22 cellular contexts compared by ENCODE assay signal in the genomic region with DNA sequence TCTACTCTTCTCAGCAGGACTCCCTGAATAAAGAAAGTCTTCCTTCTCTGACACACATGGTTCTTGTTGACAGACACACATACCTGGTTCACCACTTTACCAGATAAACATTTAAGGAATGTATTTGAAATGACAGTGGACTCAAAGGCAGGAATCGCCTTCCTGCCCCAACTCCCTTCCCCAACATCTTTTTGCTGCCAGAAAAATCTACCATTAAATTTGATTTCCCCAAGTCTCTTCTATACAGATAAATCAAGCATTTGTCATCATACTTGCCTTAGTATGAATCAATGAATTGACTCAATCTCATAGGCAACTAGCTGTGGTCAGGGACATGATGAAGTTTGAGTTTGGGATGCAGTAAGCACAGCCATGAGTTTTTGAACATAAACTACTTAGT. TPM values are rescaled to one million over a fixed set of nuclear protein-coding genes. Genes with fewer than 3 reads are reported as not detected.
"Had no signal": no experiment of that assay in that cellular context is flagged by ENCODE, and none has a peak within 500 bp of the region (broad histone marks: within the 10 kb centered on the region; RNA-seq: fewer than 3 reads in every experiment).

No MANE protein-coding gene starts in this region.

- DNase-seq: activated CD4-positive, CD25-positive, alpha-beta regulatory T cell treated with anti-CD3 and anti-CD28 coated beads, Interleukin-2, amount 50 U/mL, for 72 hours; activated naive CD4-positive, alpha-beta T cell; activated naive CD8-positive, alpha-beta T cell treated with anti-CD3 and anti-CD28 coated beads, Interleukin-2, amount 10 ng/mL, durations not matched to agents 7 days and 5 days; anterior cingulate cortex; central memory CD4-positive, alpha-beta T cell; colonic mucosa; islet precursor cell; left lung; mesenchymal stem cell; posterior cingulate gyrus; stimulated activated CD4-positive, alpha-beta T cell treated with anti-CD3 and anti-CD28 coated beads, Interleukin-15, amount 100 ng/mL, for 24 hours; stimulated activated CD4-positive, alpha-beta T cell treated with anti-CD3 and anti-CD28 coated beads, Interleukin-4, amount 100 ng/mL, for 1 hour; stimulated activated naive B cell treated with anti-CD40 and anti-IgM and Interleukin-4, amounts not matched to agents 10 μg/mL and 1 μg/mL and 100 μg/mL, for 72 hours; T-cell; T-helper 9 cell had no signal

- H3K4me3 Mint-ChIP-seq: activated naive CD8-positive, alpha-beta T cell treated with anti-CD3 and anti-CD28 coated beads, Interleukin-2, amount 10 ng/mL, durations not matched to agents 7 days and 5 days; activated T-helper 1 cell treated with anti-CD3 and anti-CD28 coated beads, Interleukin-12 subunit alpha, Interleukin-12 subunit beta, Interleukin-2, Interleukin-4 antibody, amounts not matched to agents 30 ng/mL and 10 ng/mL and 1 ng/mL, durations not matched to agents 14 hours and 24 hours and 36 hours; natural killer cell treated with Interleukin-12 subunit alpha and Interleukin-12 subunit beta and Interleukin-15 and Interleukin-18, amount 100 ng/mL, for 72 hours; stimulated activated naive B cell treated with anti-CD40 and anti-IgM and Interleukin-4, amounts not matched to agents 10 μg/mL and 1 μg/mL and 100 μg/mL, for 72 hours; T-cell had no signal

- H3K4me3 ChIP-seq: colonic mucosa, hepatocyte, left lung, skin epidermis, tibial nerve had no signal

- H3K27ac Mint-ChIP-seq: activated naive CD8-positive, alpha-beta T cell treated with anti-CD3 and anti-CD28 coated beads, Interleukin-2, amount 10 ng/mL, durations not matched to agents 7 days and 5 days; activated T-helper 1 cell treated with anti-CD3 and anti-CD28 coated beads, Interleukin-12 subunit alpha, Interleukin-12 subunit beta, Interleukin-2, Interleukin-4 antibody, amounts not matched to agents 30 ng/mL and 10 ng/mL and 1 ng/mL, durations not matched to agents 14 hours and 24 hours and 36 hours; natural killer cell treated with Interleukin-12 subunit alpha and Interleukin-12 subunit beta and Interleukin-15 and Interleukin-18, amount 100 ng/mL, for 72 hours; stimulated activated naive B cell treated with anti-CD40 and anti-IgM and Interleukin-4, amounts not matched to agents 10 μg/mL and 1 μg/mL and 100 μg/mL, for 72 hours; T-cell had no signal

- ATAC-seq: esophagus mucosa; left lung; natural killer cell treated with Interleukin-12 subunit alpha and Interleukin-12 subunit beta and Interleukin-15 and Interleukin-18, amount 100 ng/mL, for 72 hours; stimulated activated naive B cell treated with anti-CD40 and anti-IgM and Interleukin-4, amounts not matched to agents 10 μg/mL and 1 μg/mL and 100 μg/mL, for 72 hours; T-cell had no signal

- H2AFZ ChIP-seq: hepatocyte had no signal

- H3K9me3 Mint-ChIP-seq: activated naive CD8-positive, alpha-beta T cell treated with anti-CD3 and anti-CD28 coated beads, Interleukin-2, amount 10 ng/mL, durations not matched to agents 7 days and 5 days; activated T-helper 1 cell treated with anti-CD3 and anti-CD28 coated beads, Interleukin-12 subunit alpha, Interleukin-12 subunit beta, Interleukin-2, Interleukin-4 antibody, amounts not matched to agents 30 ng/mL and 10 ng/mL and 1 ng/mL, durations not matched to agents 14 hours and 24 hours and 36 hours; natural killer cell treated with Interleukin-12 subunit alpha and Interleukin-12 subunit beta and Interleukin-15 and Interleukin-18, amount 100 ng/mL, for 72 hours; stimulated activated naive B cell treated with anti-CD40 and anti-IgM and Interleukin-4, amounts not matched to agents 10 μg/mL and 1 μg/mL and 100 μg/mL, for 72 hours; T-cell had no signal

- H3K27me3 ChIP-seq: colonic mucosa, hepatocyte, left lung, tibial nerve had no signal

- H3K4me1 ChIP-seq: colonic mucosa, left lung had no signal

- H3K4me1 Mint-ChIP-seq: activated naive CD8-positive, alpha-beta T cell treated with anti-CD3 and anti-CD28 coated beads, Interleukin-2, amount 10 ng/mL, durations not matched to agents 7 days and 5 days; stimulated activated naive B cell treated with anti-CD40 and anti-IgM and Interleukin-4, amounts not matched to agents 10 μg/mL and 1 μg/mL and 100 μg/mL, for 72 hours; T-cell had no signal

- H3K36me3 ChIP-seq: colonic mucosa, left lung, tibial nerve had no signal

- H3K79me2 ChIP-seq: hepatocyte had no signal

- H3K9me3 ChIP-seq: colonic mucosa, left lung, tibial nerve had no signal

- H3K4me2 ChIP-seq: hepatocyte had no signal

- H3K36me3 Mint-ChIP-seq: activated naive CD8-positive, alpha-beta T cell treated with anti-CD3 and anti-CD28 coated beads, Interleukin-2, amount 10 ng/mL, durations not matched to agents 7 days and 5 days; natural killer cell treated with Interleukin-12 subunit alpha and Interleukin-12 subunit beta and Interleukin-15 and Interleukin-18, amount 100 ng/mL, for 72 hours; stimulated activated naive B cell treated with anti-CD40 and anti-IgM and Interleukin-4, amounts not matched to agents 10 μg/mL and 1 μg/mL and 100 μg/mL, for 72 hours; T-cell had no signal

- H3K27ac ChIP-seq: colonic mucosa, hepatocyte, left lung, skin epidermis, tibial nerve had no signal

RNA-seq across cellular contexts. Expression of a gene that starts 44.9 kb away (rescaled TPM):
- total RNA-seq: activated CD8-positive, alpha-beta memory T cell treated with anti-CD3 and anti-CD28 coated beads for 36 hours; activated naive CD8-positive, alpha-beta T cell treated with anti-CD3 and anti-CD28 coated beads, Interleukin-2, amount 10 ng/mL, durations not matched to agents 7 days and 5 days; activated T-helper 1 cell treated with anti-CD3 and anti-CD28 coated beads, Interleukin-12 subunit alpha, Interleukin-12 subunit beta, Interleukin-2, Interleukin-4 antibody, amounts not matched to agents 30 ng/mL and 10 ng/mL and 1 ng/mL, durations not matched to agents 14 hours and 24 hours and 36 hours; esophagus mucosa; hepatocyte; natural killer cell treated with Interleukin-12 subunit alpha and Interleukin-12 subunit beta and Interleukin-15 and Interleukin-18, amount 100 ng/mL, for 72 hours had no signal
